Comparison of ENCODE assay signal across 2 cellular contexts in the genomic region with DNA sequence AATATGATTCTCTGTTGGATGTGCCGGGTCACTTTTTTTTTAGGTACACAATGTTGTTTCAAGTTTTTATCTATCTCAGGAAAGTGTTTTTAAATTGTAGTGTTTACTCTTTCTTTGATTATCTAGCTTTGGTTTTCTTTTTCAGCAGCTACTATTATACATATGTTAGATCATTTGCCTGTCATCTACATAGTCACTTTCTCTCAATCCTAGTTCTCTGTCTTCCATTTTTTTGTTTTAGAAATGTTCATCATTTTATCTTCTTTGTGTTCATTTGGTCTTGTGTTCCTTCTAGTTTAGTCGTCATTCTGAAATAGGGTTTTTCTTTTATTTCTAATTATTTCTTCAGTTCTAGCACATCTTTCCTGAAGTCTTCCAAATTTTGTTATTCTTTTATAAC. TPM values are rescaled to one million over a fixed set of nuclear protein-coding genes. Genes with fewer than 3 reads are reported as not detected.
"Had no signal": no experiment of that assay in that cellular context is flagged by ENCODE, and none has a peak within 500 bp of the region (broad histone marks: within the 10 kb centered on the region; RNA-seq: fewer than 3 reads in every experiment).

No MANE protein-coding gene starts in this region.

RNA-seq across cellular contexts. Expression of a gene that starts 47.4 kb away (rescaled TPM):
- total RNA-seq: naive thymus-derived CD8-positive, alpha-beta T cell; natural killer cell treated with Interleukin-12 subunit alpha and Interleukin-12 subunit beta and Interleukin-15 and Interleukin-18, amount 100 ng/mL, for 72 hours had no signal
